In the genomic region with DNA sequence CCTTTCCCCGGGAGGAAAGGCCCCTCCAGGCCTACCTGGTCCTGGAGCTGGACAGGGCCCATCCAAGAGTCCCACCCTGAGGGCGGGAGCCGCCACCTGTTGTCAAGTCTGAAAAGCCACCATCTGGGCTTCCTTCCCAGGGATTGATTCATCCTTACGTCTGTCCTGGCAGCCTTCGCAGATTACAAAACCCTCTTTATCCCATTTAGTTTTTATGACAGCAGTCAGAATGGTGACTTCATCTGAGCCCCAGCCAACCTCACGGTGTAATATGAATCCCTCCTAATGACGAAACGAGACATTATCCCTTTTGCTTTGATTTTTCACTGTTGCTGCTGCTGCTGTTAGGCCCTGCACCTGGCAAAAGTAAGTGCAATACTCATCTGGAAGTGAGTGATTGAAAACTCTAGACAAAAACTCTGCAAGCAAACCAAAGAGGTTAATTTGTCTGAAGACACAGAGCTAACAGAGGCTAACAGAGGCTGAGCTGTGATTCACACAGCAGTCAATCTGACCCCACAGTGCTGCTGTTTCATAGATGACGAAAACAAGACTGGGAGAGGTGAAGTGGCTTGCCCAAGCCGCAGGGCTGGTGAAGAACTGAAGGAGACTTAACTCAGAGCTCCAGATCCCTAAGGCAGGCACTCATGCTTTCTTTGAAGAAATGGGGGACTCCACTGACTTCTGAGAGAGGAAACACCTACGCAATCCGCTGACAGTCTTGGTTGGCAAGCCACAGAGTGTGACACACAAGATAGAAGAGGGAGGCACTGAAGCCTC, we compare ENCODE assay signal across 9 cellular contexts. TPM values are rescaled to one million over a fixed set of nuclear protein-coding genes. Genes with fewer than 3 reads are reported as not detected.
DNase-seq lines count a peak whose midpoint lies in the region; ATAC-seq and TF ChIP-seq lines count a peak whose summit lies in the region.
"Had no signal": no experiment of that assay in that cellular context is flagged by ENCODE, and none has a peak within 500 bp of the region (broad histone marks: within the 10 kb centered on the region; RNA-seq: fewer than 3 reads in every experiment).

No MANE protein-coding gene starts in this region.

- H3K4me3 ChIP-seq in Jurkat, Clone E6-1 (ENCODE audit: low read length): no peak overlapping the region
- H3K4me3 ChIP-seq in Peyer's patch: no peak overlapping the region
- no peak overlapping the region for H3K4me3 ChIP-seq in fibroblast of villous mesenchyme (ENCODE audit: low read depth, low read length)
- H3K4me3 ChIP-seq in skeletal muscle cell (ENCODE audit: low read depth, low read length): no peak overlapping the region

- H3K36me3 ChIP-seq in Peyer's patch: no peaks in the 10 kb centered on the region
- H3K36me3 ChIP-seq: neutrophil had no signal

- ATAC-seq in GM21576 (IDR thresholded peaks at IDR 0.05; ENCODE audit: unreplicated experiment) (no peak), GM21390 (IDR thresholded peaks at IDR 0.05; ENCODE audit: unreplicated experiment) (no peak)

- H3K27ac ChIP-seq in Peyer's patch: peak overlapping the region in 3 of 4 donors; percentile 53 to 77 (median 53)
- H3K27ac ChIP-seq: neutrophil had no signal

- DNase-seq in AG08395 (ENCODE audit: low spot score) (peak; percentile 88), Peyer's patch (peak in 2 of 3 donors; percentile 23 to 78), fibroblast of villous mesenchyme (ENCODE audit: low read depth) (peak; percentile 91), skeletal muscle cell (ENCODE audit: low read depth) (peak; percentile 85), T-helper 1 cell (no peak)
- peak; percentile 37 for DNase-seq in Jurkat, Clone E6-1 (ENCODE audit: low read depth, low spot score)

- no peaks in the 10 kb centered on the region for H3K9me3 ChIP-seq in Peyer's patch
- H3K9me3 ChIP-seq: neutrophil had no signal

- no peaks in the 10 kb centered on the region for H3K27me3 ChIP-seq in Peyer's patch

- no peaks in the 10 kb centered on the region for H3K4me1 ChIP-seq in Peyer's patch

- no peak for TF ChIP-seq POLR2A in Peyer's patch (IDR thresholded peaks at IDR 0.05)

- TF ChIP-seq CTCF in Peyer's patch (IDR thresholded peaks at IDR 0.05) (no peak), fibroblast of villous mesenchyme (IDR thresholded peaks at IDR 0.05; ENCODE audit: insufficient read depth, low read depth, low read length) (no peak)

RNA-seq across cellular contexts. Expression of gene S100A7, which starts 30.0 kb away (rescaled TPM):
- polyA plus RNA-seq in Jurkat, Clone E6-1 (2012; ENCODE audit: insufficient read depth, insufficient read length): not detected
- not detected for total RNA-seq in Peyer's patch
- not detected in 2 replicates for total RNA-seq in fibroblast of villous mesenchyme

RNA-seq across cellular contexts. Expression of gene S100A6, which starts 45.3 kb away (rescaled TPM):
- not detected for polyA plus RNA-seq in Jurkat, Clone E6-1 (2012; ENCODE audit: insufficient read depth, insufficient read length)
- total RNA-seq in Peyer's patch (100 to 1,000 TPM; 321 to 366 (median 334) TPM), fibroblast of villous mesenchyme (1,018 and 1,040 TPM in 2 replicates)

RNA-seq across cellular contexts. Expression of gene S100A5, which starts 50.3 kb away (rescaled TPM):
- 1.8 TPM for polyA plus RNA-seq in Jurkat, Clone E6-1 (2012; ENCODE audit: insufficient read depth, insufficient read length)
- total RNA-seq in Peyer's patch (not detected), fibroblast of villous mesenchyme (0.32 TPM in 1 of 2 replicates, not detected in the other)

RNA-seq across cellular contexts. Expression of gene S100A4, which starts 55.1 kb away (rescaled TPM):
- polyA plus RNA-seq in Jurkat, Clone E6-1 (2012; ENCODE audit: insufficient read depth, insufficient read length): 41.9 TPM
- total RNA-seq in Peyer's patch (100 to 1,000 TPM in 1 of 4 donors, 10 to 100 TPM in 3; 38.2 to 435 (median 53.6) TPM), fibroblast of villous mesenchyme (165 and 507 TPM in 2 replicates)

RNA-seq across cellular contexts. Expression of gene S100A3, which starts 58.6 kb away (rescaled TPM):
- polyA plus RNA-seq in Jurkat, Clone E6-1 (2012; ENCODE audit: insufficient read depth, insufficient read length): not detected
- not detected for total RNA-seq in Peyer's patch
- 18.0 and 20.3 TPM in 2 replicates for total RNA-seq in fibroblast of villous mesenchyme

Comparison
In these comparisons a context has a peak if more than half of its experiments do, and no peak if none do; other contexts are left out.
1. DNase-seq: peak in AG08395 (single experiment), Jurkat, Clone E6-1 (single experiment), Peyer's patch (2 of 3), fibroblast of villous mesenchyme (single experiment) and skeletal muscle cell (single experiment); none in T-helper 1 cell (0 of 5).